ENCODE assay signal across 19 cellular contexts in the genomic region with DNA sequence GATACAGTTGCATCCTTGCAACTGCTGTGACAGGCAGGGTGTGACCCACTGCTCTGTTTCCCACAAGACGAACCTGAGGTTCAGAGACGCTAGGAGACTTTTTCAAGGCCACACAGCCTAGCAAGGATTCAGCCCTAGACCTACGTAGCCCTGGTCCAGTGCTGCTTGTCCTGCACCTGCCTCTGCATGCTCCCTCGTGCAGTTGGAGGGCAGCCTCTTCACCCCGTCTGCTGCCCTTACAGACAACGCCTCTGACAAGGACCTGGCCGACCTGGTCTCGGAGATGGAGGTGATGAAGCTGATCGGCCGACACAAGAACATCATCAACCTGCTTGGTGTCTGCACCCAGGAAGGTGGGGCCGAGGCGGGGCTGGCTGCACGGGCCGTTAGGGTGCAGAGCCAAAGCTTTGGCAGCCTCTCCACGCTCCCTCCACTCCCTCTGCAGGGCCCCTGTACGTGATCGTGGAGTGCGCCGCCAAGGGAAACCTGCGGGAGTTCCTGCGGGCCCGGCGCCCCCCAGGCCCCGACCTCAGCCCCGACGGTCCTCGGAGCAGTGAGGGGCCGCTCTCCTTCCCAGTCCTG. TPM values are rescaled to one million over a fixed set of nuclear protein-coding genes. Genes with fewer than 3 reads are reported as not detected.
DNase-seq lines count a peak whose midpoint lies in the region; ATAC-seq and TF ChIP-seq lines count a peak whose summit lies in the region.
"Had no signal": no experiment of that assay in that cellular context is flagged by ENCODE, and none has a peak within 500 bp of the region (broad histone marks: within the 10 kb centered on the region; RNA-seq: fewer than 3 reads in every experiment).

No MANE protein-coding gene starts in this region.

- H3K27me3 ChIP-seq in left ventricle myocardium inferior (ENCODE audit: low read depth): peaks cover 16% of the 10 kb centered on the region
- peaks cover 2% of the 10 kb centered on the region for H3K27me3 ChIP-seq in foreskin keratinocyte
- peaks cover 0 to 47% (median 0%) of the 10 kb centered on the region in 3 experiments for H3K27me3 ChIP-seq in neuronal stem cell (ENCODE audit: control insufficient read depth in 3 of 3, insufficient read depth in 3 of 3, low read depth in 1 of 3, low read length in 3 of 3)
- peaks cover 21% of the 10 kb centered on the region for H3K27me3 ChIP-seq in gastroesophageal sphincter
- H3K27me3 ChIP-seq: brain microvascular endothelial cell had no signal

- no peak for DNase-seq in left ventricle myocardium inferior
- no peak for DNase-seq in left cardiac atrium
- DNase-seq in foreskin keratinocyte: no peak
- DNase-seq in neuronal stem cell (ENCODE audit: low spot score): no peak
- no peak for DNase-seq in left lobe of liver (ENCODE audit: low spot score)
- DNase-seq in hypothalamus (lab: John Stamatoyannopoulos, UW): no peak
- DNase-seq: 8988T; COR-L47; DMS79 treated with DMSO at 0.1 percent for 48 hours; esophagus squamous epithelium; H7; NCI-H1694; NCI-H2171; NCI-H524 treated with DMSO at 0.1 percent for 48 hours; stimulated activated naive CD8-positive, alpha-beta T cell treated with anti-CD3 and anti-CD28 coated beads, Interleukin-15, Interleukin-2, amounts not matched to agents 100 U/mL and 50 U/mL, for 24 hours; T-cell had no signal

- no peak overlapping the region for H2BK5ac ChIP-seq in neuronal stem cell (ENCODE audit: low read length)

- no peak overlapping the region for H4K8ac ChIP-seq in neuronal stem cell (ENCODE audit: low read depth, low read length)

- H3K9me3 ChIP-seq in left ventricle myocardium inferior (replicated peaks) (no peaks in the 10 kb centered on the region), neuronal stem cell (replicated peaks in 1 of 2; ENCODE audit: control insufficient read depth in 2 of 2, insufficient read depth in 1 of 2, low read depth in 1 of 2, low read length in 2 of 2) (no peaks in the 10 kb centered on the region), gastroesophageal sphincter (no peaks in the 10 kb centered on the region)
- H3K9me3 ChIP-seq: esophagus squamous epithelium had no signal

- H3K4me1 ChIP-seq in left ventricle myocardium inferior: peaks cover 33% of the 10 kb centered on the region
- H3K4me1 ChIP-seq in foreskin keratinocyte: no peaks in the 10 kb centered on the region
- peaks cover 5 to 13% of the 10 kb centered on the region in 2 donors for H3K4me1 ChIP-seq in neuronal stem cell (ENCODE audit: control insufficient read depth in 2 of 2, insufficient read depth in 1 of 2, low read depth in 1 of 2, low read length in 2 of 2)
- H3K4me1 ChIP-seq in gastroesophageal sphincter: peaks cover 0 to 35% (median 12%) of the 10 kb centered on the region in 3 donors

- TF ChIP-seq CTCF in left ventricle myocardium inferior (IDR thresholded peaks at IDR 0.05; ENCODE audit: borderline replicate concordance): no peak
- no peak for TF ChIP-seq CTCF in foreskin keratinocyte (conservative IDR thresholded peaks at IDR 0.05)
- TF ChIP-seq CTCF in gastroesophageal sphincter (IDR thresholded peaks at IDR 0.05): no peak

- H3K4me3 ChIP-seq in left ventricle myocardium inferior: no peak overlapping the region
- H3K4me3 ChIP-seq in neuronal stem cell (ENCODE audit: low read length in 2 of 2): no peak overlapping the region
- H3K4me3 ChIP-seq in gastroesophageal sphincter: no peak overlapping the region
- H3K4me3 ChIP-seq: esophagus squamous epithelium had no signal

- H3K27ac ChIP-seq in left ventricle myocardium inferior (replicated peaks) (peak overlapping the region; percentile 77), foreskin keratinocyte (no peak overlapping the region), neuronal stem cell (replicated peaks; ENCODE audit: low read length) (peak overlapping the region; percentile 38), gastroesophageal sphincter (peak overlapping the region in 2 of 4 donors; percentile 34 to 47)
- H3K27ac ChIP-seq: brain microvascular endothelial cell had no signal

- no peaks in the 10 kb centered on the region for H3K36me3 ChIP-seq in left ventricle myocardium inferior
- peaks cover 0 to 13% of the 10 kb centered on the region in 2 donors for H3K36me3 ChIP-seq in neuronal stem cell (replicated peaks in 1 of 2; ENCODE audit: control insufficient read depth in 2 of 2, insufficient read depth in 2 of 2, low read length in 2 of 2)
- no peaks in the 10 kb centered on the region for H3K36me3 ChIP-seq in gastroesophageal sphincter
- H3K36me3 ChIP-seq: brain microvascular endothelial cell, esophagus squamous epithelium had no signal

- no peak overlapping the region for H3K4ac ChIP-seq in neuronal stem cell (ENCODE audit: low read length)

- TF ChIP-seq EP300 in gastroesophageal sphincter (IDR thresholded peaks at IDR 0.05): no peak

- TF ChIP-seq POLR2A in gastroesophageal sphincter (IDR thresholded peaks at IDR 0.05): no peak

- peak overlapping the region; percentile 17 for H2BK120ac ChIP-seq in neuronal stem cell (ENCODE audit: low read depth, low read length)

- H3K4me2 ChIP-seq in neuronal stem cell (ENCODE audit: insufficient read depth, low read length, poor library complexity, severe bottlenecking): no peak overlapping the region

- peak overlapping the region; percentile 62 for H2BK15ac ChIP-seq in neuronal stem cell (ENCODE audit: low read length)

- peak overlapping the region; percentile 61 for H3K18ac ChIP-seq in neuronal stem cell (ENCODE audit: low read length)

- peaks cover 3% of the 10 kb centered on the region for H3K79me1 ChIP-seq in neuronal stem cell (ENCODE audit: low read depth, low read length)

- H3K23ac ChIP-seq in neuronal stem cell (ENCODE audit: low read depth, low read length, poor library complexity): peak overlapping the region; percentile 85

- no peak overlapping the region for H2BK12ac ChIP-seq in neuronal stem cell (ENCODE audit: low read length)

- no peak for ATAC-seq in left cardiac atrium
- peak; percentile 5 for ATAC-seq in foreskin keratinocyte
- no peak for ATAC-seq in gastroesophageal sphincter
- ATAC-seq in left lobe of liver: no peak
- ATAC-seq in GM18517 (IDR thresholded peaks at IDR 0.05; ENCODE audit: unreplicated experiment): no peak
- ATAC-seq: stimulated activated naive CD8-positive, alpha-beta T cell treated with anti-CD3 and anti-CD28 coated beads, Interleukin-15, Interleukin-2, amounts not matched to agents 100 U/mL and 50 U/mL, for 24 hours; T-cell had no signal

- intact Hi-C loops in left ventricle myocardium inferior (cut with micrococcal nuclease): no loop called here
- intact Hi-C loops in left cardiac atrium (cut with DNase I): no loop called here

- H2AFZ ChIP-seq in neuronal stem cell (ENCODE audit: low read length): no peak overlapping the region

- no peak overlapping the region for H4K91ac ChIP-seq in neuronal stem cell (ENCODE audit: low read depth, low read length, poor library complexity)

- H2AK5ac ChIP-seq in neuronal stem cell (ENCODE audit: low read depth, low read length): peak overlapping the region; percentile 88

- WGBS in neuronal stem cell (ENCODE audit: extremely low coverage in 2 of 2, insufficient read length in 2 of 2, insufficient replicate concordance in 1 of 2), 2 donors: no CpG with 5 or more reads among the region's 28 CpGs
- WGBS in gastroesophageal sphincter (ENCODE audit: low coverage in 1 of 2), 2 donors: no CpG with 5 or more reads among the region's 28 CpGs

- H3K14ac ChIP-seq in neuronal stem cell (ENCODE audit: low read length): peak overlapping the region; percentile 57

- H3K9ac ChIP-seq in neuronal stem cell (ENCODE audit: low read depth, low read length, poor library complexity): peak overlapping the region; percentile 53

RNA-seq across cellular contexts. Expression of gene FGFR4, which starts 8.5 kb away (rescaled TPM):
- 0.93 TPM for total RNA-seq in left ventricle myocardium inferior
- 1 to 10 TPM in 1 of 2 donors, under 1 TPM in 1; 0.92 to 1.4 TPM for total RNA-seq in left cardiac atrium
- total RNA-seq in foreskin keratinocyte: 5.5 and 8.3 TPM in 2 replicates
- 4.6 and 6.4 TPM in 2 replicates for polyA plus RNA-seq in foreskin keratinocyte
- 16.0 TPM for polyA plus RNA-seq in neuronal stem cell (2013, experiment 1 of 2)
- 16.0 TPM for polyA plus RNA-seq in neuronal stem cell (2013, experiment 2 of 2)
- 1 to 10 TPM; 3.0 to 7.4 (median 6.6) TPM for total RNA-seq in gastroesophageal sphincter
- 89.8 TPM for total RNA-seq in left lobe of liver

RNA-seq across cellular contexts. Expression of gene NSD1, which starts 38.4 kb away (rescaled TPM):
- total RNA-seq in left ventricle myocardium inferior (40.8 TPM), left cardiac atrium (10 to 100 TPM; 40.6 to 44.2 TPM), foreskin keratinocyte (37.7 and 38.2 TPM in 2 replicates), gastroesophageal sphincter (10 to 100 TPM; 41.1 to 58.4 (median 49.5) TPM), left lobe of liver (30.4 TPM)
- polyA plus RNA-seq in foreskin keratinocyte: 5.4 and 5.7 TPM in 2 replicates
- 23.2 TPM for polyA plus RNA-seq in neuronal stem cell (2013, experiment 1 of 2)
- polyA plus RNA-seq in neuronal stem cell (2013, experiment 2 of 2): 22.8 TPM
